ENCODE assay signal across 18 cellular contexts in genomic region chr16:70151941-70152509, GRCh38. TPM values are rescaled to one million over a fixed set of nuclear protein-coding genes. Genes with fewer than 3 reads are reported as not detected.
DNase-seq lines count a peak whose midpoint lies in the region; ATAC-seq and TF ChIP-seq lines count a peak whose summit lies in the region.
"Had no signal": no experiment of that assay in that cellular context is flagged by ENCODE, and none has a peak within 500 bp of the region (broad histone marks: within the 10 kb centered on the region; RNA-seq: fewer than 3 reads in every experiment).

No MANE protein-coding gene starts in this region.

- no peak overlapping the region for H3K27ac ChIP-seq in foreskin keratinocyte
- H3K27ac ChIP-seq: BLaER1, KMS-11 had no signal

- no peaks in the 10 kb centered on the region for H3K4me1 ChIP-seq in foreskin keratinocyte
- H3K4me1 ChIP-seq: BLaER1 had no signal

- intact Hi-C loops in sciatic nerve (cut with DNase I): no loop called here

- DNase-seq in GM03348 (ENCODE audit: low spot score) (peak; percentile 15), M059J (ENCODE audit: low read depth) (peak; percentile 47), foreskin keratinocyte (peak in 1 of 2 donors; percentile 30), sciatic nerve (ENCODE audit: low spot score) (peak; percentile 28), NCI-H446 treated with DMSO at 0.1 percent for 48 hours (lab: John Stamatoyannopoulos, UW) (no peak)
- DNase-seq: activated CD4-positive, CD25-positive, alpha-beta regulatory T cell; caudate nucleus; effector CD8-positive, alpha-beta T cell; hippocampal formation; kidney glomerular epithelial cell; NCI-H1092 treated with DMSO at 0.1 percent for 48 hours; NK-92 treated with Interleukin-12 subunit alpha and Interleukin-12 subunit beta, amount 100 ng/mL, for 24 hours; RPMI8226; stimulated activated CD4-positive, alpha-beta T cell treated with anti-CD3 and anti-CD28 coated beads, Interleukin-4, amount 100 ng/mL, for 1 hour had no signal

- H3K27me3 ChIP-seq in foreskin keratinocyte: no peaks in the 10 kb centered on the region
- H3K27me3 ChIP-seq: BLaER1 had no signal

- no peak for TF ChIP-seq CTCF in foreskin keratinocyte (conservative IDR thresholded peaks at IDR 0.05)

- ATAC-seq in foreskin keratinocyte (peak; percentile 27), sciatic nerve (no peak), GM19467 (IDR thresholded peaks at IDR 0.05; ENCODE audit: unreplicated experiment) (no peak), GM21717 (IDR thresholded peaks at IDR 0.05; ENCODE audit: unreplicated experiment) (no peak)

RNA-seq across cellular contexts. Expression of gene CLEC18C, which starts 21.6 kb away (rescaled TPM):
- total RNA-seq in M059J (2014; rRNA removed; shearing (Covaris generic)): 0.27 TPM in 1 of 2 replicates, not detected in the other
- total RNA-seq in foreskin keratinocyte: 0.07 TPM in 1 of 2 replicates, not detected in the other
- 0.02 TPM in 1 of 2 replicates, not detected in the other for polyA plus RNA-seq in foreskin keratinocyte
- total RNA-seq in sciatic nerve: 0.58 TPM

RNA-seq across cellular contexts. Expression of gene PDPR, which starts 37.9 kb away (rescaled TPM):
- total RNA-seq in M059J (2014; rRNA removed; shearing (Covaris generic)): 8.4 and 15.9 TPM in 2 replicates
- 13.9 and 20.4 TPM in 2 replicates for total RNA-seq in foreskin keratinocyte
- 3.5 and 6.6 TPM in 2 replicates for polyA plus RNA-seq in foreskin keratinocyte
- total RNA-seq in sciatic nerve: 35.7 TPM
